1 cellular context compared by ENCODE assay signal in the genomic region with DNA sequence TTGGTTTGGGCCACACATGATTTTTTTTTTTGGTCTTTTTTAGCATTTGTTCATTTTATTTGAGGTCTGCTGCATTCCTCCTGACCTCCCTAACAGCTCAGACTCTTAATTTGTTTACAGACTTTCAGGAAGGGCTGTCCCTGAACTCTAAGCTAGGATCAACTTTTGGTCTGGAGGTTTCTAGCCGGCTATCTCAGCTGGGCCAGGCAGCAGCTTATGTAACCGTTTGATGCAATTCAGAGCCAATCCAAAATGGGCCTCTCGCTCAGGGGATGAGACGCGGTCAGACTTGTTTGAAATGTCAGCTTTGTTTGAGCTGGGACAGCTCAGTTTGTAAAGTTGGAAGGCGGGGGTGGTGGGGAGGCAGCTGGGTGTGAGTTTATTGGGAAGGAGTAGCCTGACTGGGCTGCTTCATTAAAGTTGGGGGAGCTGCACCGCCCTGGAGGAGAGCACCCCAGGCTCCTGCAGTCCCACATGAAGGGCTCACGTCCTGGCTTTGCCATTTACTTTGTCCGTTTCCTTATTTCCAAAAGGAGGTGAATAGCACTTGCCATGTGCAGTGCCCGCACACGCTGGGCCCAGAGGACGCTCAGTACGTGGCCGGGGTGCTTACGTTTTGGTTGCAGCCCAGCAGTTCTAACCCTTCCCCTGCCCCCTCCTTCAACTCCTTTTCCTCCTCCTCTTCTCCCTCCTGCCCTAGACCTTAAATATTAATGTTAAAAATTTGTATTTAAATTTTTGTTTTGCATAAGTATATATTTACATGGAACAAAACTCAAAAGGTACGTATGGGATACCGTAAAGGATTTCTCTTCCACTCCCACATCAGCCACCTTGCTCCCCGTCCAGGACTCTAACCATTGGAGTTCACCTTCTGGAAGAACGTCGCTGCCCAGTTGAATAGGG.
TF ChIP-seq lines count a peak whose summit lies in the region.

No MANE protein-coding gene starts in this region.

TF ChIP-seq in HepG2, 621 proteins besides CTCF, POLR2A, EP300 and RAD21 (continued from another document and continues in another):
- TF ChIP-seq, protein P1, sequence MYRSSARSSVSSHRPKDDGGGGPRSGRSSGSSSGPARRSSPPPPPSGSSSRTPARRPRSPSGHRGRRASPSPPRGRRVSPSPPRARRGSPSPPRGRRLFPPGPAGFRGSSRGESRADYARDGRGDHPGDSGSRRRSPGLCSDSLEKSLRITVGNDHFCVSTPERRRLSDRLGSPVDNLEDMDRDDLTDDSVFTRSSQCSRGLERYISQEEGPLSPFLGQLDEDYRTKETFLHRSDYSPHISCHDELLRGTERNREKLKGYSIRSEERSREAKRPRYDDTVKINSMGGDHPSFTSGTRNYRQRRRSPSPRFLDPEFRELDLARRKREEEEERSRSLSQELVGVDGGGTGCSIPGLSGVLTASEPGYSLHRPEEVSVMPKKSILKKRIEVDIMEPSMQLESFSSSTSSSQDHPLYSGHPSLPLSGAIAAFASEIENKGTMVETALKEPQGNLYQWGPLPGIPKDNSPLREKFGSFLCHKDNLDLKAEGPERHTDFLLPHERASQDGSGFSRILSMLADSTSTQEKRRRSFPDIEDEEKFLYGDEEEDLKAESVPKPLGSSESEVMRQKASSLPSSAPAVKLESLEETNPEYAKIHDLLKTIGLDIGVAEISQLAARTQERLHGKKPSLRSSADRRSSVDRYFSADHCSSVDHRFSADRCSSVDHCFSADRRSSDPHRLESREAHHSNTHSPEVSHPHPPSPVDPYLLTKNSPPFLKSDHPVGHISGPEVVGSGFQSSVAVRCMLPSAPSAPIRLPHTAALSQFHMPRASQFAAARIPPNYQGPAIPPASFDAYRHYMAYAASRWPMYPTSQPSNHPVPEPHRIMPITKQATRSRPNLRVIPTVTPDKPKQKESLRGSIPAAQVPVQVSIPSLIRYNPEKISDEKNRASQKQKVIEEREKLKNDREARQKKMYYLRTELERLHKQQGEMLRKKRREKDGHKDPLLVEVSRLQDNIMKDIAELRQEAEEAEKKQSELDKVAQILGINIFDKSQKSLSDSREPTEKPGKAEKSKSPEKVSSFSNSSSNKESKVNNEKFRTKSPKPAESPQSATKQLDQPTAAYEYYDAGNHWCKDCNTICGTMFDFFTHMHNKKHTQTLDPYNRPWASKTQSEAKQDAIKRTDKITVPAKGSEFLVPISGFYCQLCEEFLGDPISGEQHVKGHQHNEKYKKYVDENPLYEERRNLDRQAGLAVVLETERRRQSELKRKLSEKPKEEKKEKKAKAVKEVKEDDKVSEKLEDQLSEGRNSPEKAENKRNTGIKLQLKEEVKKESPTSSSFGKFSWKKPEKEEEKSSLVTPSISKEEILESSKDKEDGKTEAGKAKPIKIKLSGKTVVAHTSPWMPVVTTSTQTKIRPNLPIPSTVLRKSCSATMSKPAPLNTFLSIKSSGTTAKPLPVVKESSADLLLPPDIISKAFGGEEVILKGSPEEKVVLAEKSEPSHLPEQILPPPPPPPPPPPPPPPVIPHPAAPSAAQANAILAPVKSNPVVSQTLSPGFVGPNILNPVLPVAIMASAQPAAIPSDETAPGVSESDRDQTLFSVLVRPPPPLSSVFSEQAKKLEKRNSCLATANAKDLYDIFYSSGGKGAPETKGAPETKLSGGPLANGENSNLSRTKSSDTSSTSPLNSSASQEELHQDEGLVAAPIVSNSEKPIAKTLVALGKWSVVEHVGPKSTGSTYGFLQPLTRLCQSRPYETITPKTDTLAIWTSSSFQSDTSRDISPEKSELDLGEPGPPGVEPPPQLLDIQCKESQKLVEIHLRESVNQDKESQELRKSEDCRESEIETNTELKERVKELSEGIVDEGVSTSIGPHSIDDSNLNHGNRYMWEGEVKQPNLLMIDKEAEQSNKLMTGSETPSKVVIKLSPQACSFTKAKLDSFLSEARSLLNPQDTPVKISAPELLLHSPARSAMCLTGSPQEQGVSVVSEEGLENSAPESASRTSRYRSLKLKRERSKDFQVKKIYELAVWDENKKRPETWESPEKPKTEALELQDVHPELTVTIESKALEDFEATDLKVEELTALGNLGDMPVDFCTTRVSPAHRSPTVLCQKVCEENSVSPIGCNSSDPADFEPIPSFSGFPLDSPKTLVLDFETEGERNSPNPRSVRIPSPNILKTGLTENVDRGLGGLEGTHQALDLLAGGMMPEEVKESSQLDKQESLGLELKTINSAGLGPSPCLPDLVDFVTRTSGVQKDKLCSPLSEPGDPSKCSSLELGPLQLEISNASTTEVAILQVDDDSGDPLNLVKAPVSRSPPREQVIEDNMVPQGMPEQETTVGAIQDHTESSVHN (CRISPR knock-in tag; IDR thresholded peaks at IDR 0.05), result peak; percentile 46
- TF ChIP-seq MXI1 (IDR thresholded peaks at IDR 0.05; ENCODE audit: borderline replicate concordance, low read depth, low read length) (peak; percentile 59; the same call in 1 of the 3 replicates), ZC3H4 (CRISPR knock-in tag; IDR thresholded peaks at IDR 0.05; ENCODE audit: borderline replicate concordance) (no peak), CBX1 (IDR thresholded peaks at IDR 0.05; ENCODE audit: low read depth) (no peak), ZNF547 (CRISPR knock-in tag; IDR thresholded peaks at IDR 0.05) (peak; percentile 81; the same call in 1 of the 2 replicates), PCBP2 (optimal IDR thresholded peaks at IDR 0.05; ENCODE audit: low read depth, low read length, poor library complexity, severe bottlenecking) (no peak), U2AF1 (optimal IDR thresholded peaks at IDR 0.05; ENCODE audit: low read depth, low read length) (peak; percentile 64), PRMT3 (CRISPR knock-in tag; IDR thresholded peaks at IDR 0.05; ENCODE audit: borderline replicate concordance, low read depth) (0 out of 2 replicates have a peak, but pooled peaks have one; percentile 57), ZNF343 (CRISPR knock-in tag; IDR thresholded peaks at IDR 0.05) (no peak; the same call in 1 of the 2 replicates), POLR2G (IDR thresholded peaks at IDR 0.05; ENCODE audit: low read depth, low read length) (peak; percentile 65), PAX8 (CRISPR knock-in tag; IDR thresholded peaks at IDR 0.05; ENCODE audit: borderline replicate concordance) (no peak), ZNF674 (CRISPR knock-in tag; IDR thresholded peaks at IDR 0.05; ENCODE audit: low read depth) (0 out of 2 replicates have a peak, but pooled peaks have one; percentile 49), PAWR (CRISPR knock-in tag; IDR thresholded peaks at IDR 0.05; ENCODE audit: borderline replicate concordance) (no peak), MLLT10 (CRISPR knock-in tag; IDR thresholded peaks at IDR 0.05) (no peak), ZNF263 (CRISPR knock-in tag; IDR thresholded peaks at IDR 0.05) (no peak), RBM22 (optimal IDR thresholded peaks at IDR 0.05; ENCODE audit: low read length) (no peak), ATF7 (IDR thresholded peaks at IDR 0.05) (no peak; the same call in 1 of the 2 replicates), ATF7 (CRISPR knock-in tag; IDR thresholded peaks at IDR 0.05) (peak; percentile 82), PAF1 (CRISPR knock-in tag; IDR thresholded peaks at IDR 0.05) (no peak), EEA1 (CRISPR knock-in tag; IDR thresholded peaks at IDR 0.05; ENCODE audit: borderline replicate concordance) (no peak; the same call in 1 of the 2 replicates), FOXA1 (IDR thresholded peaks at IDR 0.05) (no peak), FOXA1 (CRISPR knock-in tag; IDR thresholded peaks at IDR 0.05) (peak; percentile 76), BORCS8-MEF2B (CRISPR knock-in tag; IDR thresholded peaks at IDR 0.05) (peak; percentile 94), SAP130 (CRISPR knock-in tag; IDR thresholded peaks at IDR 0.05; ENCODE audit: low read depth) (peak; percentile 97), MTA3 (CRISPR knock-in tag; IDR thresholded peaks at IDR 0.05) (no peak), MIER2 (CRISPR knock-in tag; IDR thresholded peaks at IDR 0.05) (peak; percentile 90), SETDB1 (CRISPR knock-in tag; IDR thresholded peaks at IDR 0.05; ENCODE audit: borderline replicate concordance) (no peak), ASH2L (IDR thresholded peaks at IDR 0.05; ENCODE audit: insufficient read length, low read depth, low read length) (peak; percentile 65), ZSCAN21 (CRISPR knock-in tag; IDR thresholded peaks at IDR 0.05; ENCODE audit: borderline replicate concordance) (0 out of 2 replicates have a peak, but pooled peaks have one; percentile 54), NFKBIZ (CRISPR knock-in tag; IDR thresholded peaks at IDR 0.05) (peak; percentile 96), ZNF777 (CRISPR knock-in tag; IDR thresholded peaks at IDR 0.05) (0 out of 2 replicates have a peak, but pooled peaks have one; percentile 9), SNAI1 (CRISPR knock-in tag; IDR thresholded peaks at IDR 0.05; ENCODE audit: borderline replicate concordance) (no peak), WIZ (CRISPR knock-in tag; IDR thresholded peaks at IDR 0.05) (peak; percentile 79; the same call in 1 of the 2 replicates), ZNF563 (CRISPR knock-in tag; IDR thresholded peaks at IDR 0.05) (no peak), PITX1 (CRISPR knock-in tag; IDR thresholded peaks at IDR 0.05) (peak; percentile 99), IKZF1 (IDR thresholded peaks at IDR 0.05) (no peak), ZNF501 (CRISPR knock-in tag; IDR thresholded peaks at IDR 0.05) (peak; percentile 99), NR2F6 (IDR thresholded peaks at IDR 0.05) (peak; percentile 93), NR2F6 (CRISPR knock-in tag; IDR thresholded peaks at IDR 0.05) (peak; percentile 95), ZNF572 (CRISPR knock-in tag; IDR thresholded peaks at IDR 0.05) (peak; percentile 90; the same call in 1 of the 2 replicates), SRSF4 (IDR thresholded peaks at IDR 0.05; ENCODE audit: low read depth, low read length, poor library complexity, severe bottlenecking) (no peak), U2AF2 (IDR thresholded peaks at IDR 0.05; ENCODE audit: low read depth, low read length) (no peak), ZFX (CRISPR knock-in tag; IDR thresholded peaks at IDR 0.05; ENCODE audit: low read depth) (peak; percentile 74), ZMAT3 (CRISPR knock-in tag; conservative IDR thresholded peaks at IDR 0.05) (no peak; the same call in none of the 2 replicates), ZNF101 (CRISPR knock-in tag; IDR thresholded peaks at IDR 0.05; ENCODE audit: borderline replicate concordance, low read depth) (no peak), KAT8 (CRISPR knock-in tag; IDR thresholded peaks at IDR 0.05) (peak; percentile 93), EZH2 (conservative IDR thresholded peaks at IDR 0.05; ENCODE audit: low read depth, low read length) (no peak), ZNF382 (CRISPR knock-in tag; IDR thresholded peaks at IDR 0.05; ENCODE audit: borderline replicate concordance) (no peak)
- TF ChIP-seq, protein P2, sequence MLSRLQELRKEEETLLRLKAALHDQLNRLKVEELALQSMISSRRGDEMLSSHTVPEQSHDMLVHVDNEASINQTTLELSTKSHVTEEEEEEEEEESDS (CRISPR knock-in tag; IDR thresholded peaks at IDR 0.05; ENCODE audit: borderline replicate concordance), result 0 out of 2 replicates have a peak, but pooled peaks have one; percentile 31
- TF ChIP-seq, protein P3, sequence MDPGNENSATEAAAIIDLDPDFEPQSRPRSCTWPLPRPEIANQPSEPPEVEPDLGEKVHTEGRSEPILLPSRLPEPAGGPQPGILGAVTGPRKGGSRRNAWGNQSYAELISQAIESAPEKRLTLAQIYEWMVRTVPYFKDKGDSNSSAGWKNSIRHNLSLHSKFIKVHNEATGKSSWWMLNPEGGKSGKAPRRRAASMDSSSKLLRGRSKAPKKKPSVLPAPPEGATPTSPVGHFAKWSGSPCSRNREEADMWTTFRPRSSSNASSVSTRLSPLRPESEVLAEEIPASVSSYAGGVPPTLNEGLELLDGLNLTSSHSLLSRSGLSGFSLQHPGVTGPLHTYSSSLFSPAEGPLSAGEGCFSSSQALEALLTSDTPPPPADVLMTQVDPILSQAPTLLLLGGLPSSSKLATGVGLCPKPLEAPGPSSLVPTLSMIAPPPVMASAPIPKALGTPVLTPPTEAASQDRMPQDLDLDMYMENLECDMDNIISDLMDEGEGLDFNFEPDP (CRISPR knock-in tag; conservative IDR thresholded peaks at IDR 0.05), result no peak
- TF ChIP-seq, protein P4, sequence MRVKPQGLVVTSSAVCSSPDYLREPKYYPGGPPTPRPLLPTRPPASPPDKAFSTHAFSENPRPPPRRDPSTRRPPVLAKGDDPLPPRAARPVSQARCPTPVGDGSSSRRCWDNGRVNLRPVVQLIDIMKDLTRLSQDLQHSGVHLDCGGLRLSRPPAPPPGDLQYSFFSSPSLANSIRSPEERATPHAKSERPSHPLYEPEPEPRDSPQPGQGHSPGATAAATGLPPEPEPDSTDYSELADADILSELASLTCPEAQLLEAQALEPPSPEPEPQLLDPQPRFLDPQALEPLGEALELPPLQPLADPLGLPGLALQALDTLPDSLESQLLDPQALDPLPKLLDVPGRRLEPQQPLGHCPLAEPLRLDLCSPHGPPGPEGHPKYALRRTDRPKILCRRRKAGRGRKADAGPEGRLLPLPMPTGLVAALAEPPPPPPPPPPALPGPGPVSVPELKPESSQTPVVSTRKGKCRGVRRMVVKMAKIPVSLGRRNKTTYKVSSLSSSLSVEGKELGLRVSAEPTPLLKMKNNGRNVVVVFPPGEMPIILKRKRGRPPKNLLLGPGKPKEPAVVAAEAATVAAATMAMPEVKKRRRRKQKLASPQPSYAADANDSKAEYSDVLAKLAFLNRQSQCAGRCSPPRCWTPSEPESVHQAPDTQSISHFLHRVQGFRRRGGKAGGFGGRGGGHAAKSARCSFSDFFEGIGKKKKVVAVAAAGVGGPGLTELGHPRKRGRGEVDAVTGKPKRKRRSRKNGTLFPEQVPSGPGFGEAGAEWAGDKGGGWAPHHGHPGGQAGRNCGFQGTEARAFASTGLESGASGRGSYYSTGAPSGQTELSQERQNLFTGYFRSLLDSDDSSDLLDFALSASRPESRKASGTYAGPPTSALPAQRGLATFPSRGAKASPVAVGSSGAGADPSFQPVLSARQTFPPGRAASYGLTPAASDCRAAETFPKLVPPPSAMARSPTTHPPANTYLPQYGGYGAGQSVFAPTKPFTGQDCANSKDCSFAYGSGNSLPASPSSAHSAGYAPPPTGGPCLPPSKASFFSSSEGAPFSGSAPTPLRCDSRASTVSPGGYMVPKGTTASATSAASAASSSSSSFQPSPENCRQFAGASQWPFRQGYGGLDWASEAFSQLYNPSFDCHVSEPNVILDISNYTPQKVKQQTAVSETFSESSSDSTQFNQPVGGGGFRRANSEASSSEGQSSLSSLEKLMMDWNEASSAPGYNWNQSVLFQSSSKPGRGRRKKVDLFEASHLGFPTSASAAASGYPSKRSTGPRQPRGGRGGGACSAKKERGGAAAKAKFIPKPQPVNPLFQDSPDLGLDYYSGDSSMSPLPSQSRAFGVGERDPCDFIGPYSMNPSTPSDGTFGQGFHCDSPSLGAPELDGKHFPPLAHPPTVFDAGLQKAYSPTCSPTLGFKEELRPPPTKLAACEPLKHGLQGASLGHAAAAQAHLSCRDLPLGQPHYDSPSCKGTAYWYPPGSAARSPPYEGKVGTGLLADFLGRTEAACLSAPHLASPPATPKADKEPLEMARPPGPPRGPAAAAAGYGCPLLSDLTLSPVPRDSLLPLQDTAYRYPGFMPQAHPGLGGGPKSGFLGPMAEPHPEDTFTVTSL (CRISPR knock-in tag; IDR thresholded peaks at IDR 0.05; ENCODE audit: borderline replicate concordance), result peak; percentile 99
- TF ChIP-seq, protein P5, sequence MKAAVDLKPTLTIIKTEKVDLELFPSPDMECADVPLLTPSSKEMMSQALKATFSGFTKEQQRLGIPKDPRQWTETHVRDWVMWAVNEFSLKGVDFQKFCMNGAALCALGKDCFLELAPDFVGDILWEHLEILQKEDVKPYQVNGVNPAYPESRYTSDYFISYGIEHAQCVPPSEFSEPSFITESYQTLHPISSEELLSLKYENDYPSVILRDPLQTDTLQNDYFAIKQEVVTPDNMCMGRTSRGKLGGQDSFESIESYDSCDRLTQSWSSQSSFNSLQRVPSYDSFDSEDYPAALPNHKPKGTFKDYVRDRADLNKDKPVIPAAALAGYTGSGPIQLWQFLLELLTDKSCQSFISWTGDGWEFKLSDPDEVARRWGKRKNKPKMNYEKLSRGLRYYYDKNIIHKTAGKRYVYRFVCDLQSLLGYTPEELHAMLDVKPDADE (CRISPR knock-in tag; IDR thresholded peaks at IDR 0.05), result no peak
